ENCODE assay signal across 25 cellular contexts in genomic region chr22:39115976-39116621, GRCh38. TPM values are rescaled to one million over a fixed set of nuclear protein-coding genes. Genes with fewer than 3 reads are reported as not detected.
DNase-seq lines count a peak whose midpoint lies in the region; ATAC-seq and TF ChIP-seq lines count a peak whose summit lies in the region.
"Had no signal": no experiment of that assay in that cellular context is flagged by ENCODE, and none has a peak within 500 bp of the region (broad histone marks: within the 10 kb centered on the region; RNA-seq: fewer than 3 reads in every experiment).

No MANE protein-coding gene starts in this region.

- no peak for DNase-seq in activated CD4-positive, alpha-beta T cell treated with anti-CD3 and anti-CD28 coated beads, Interleukin-2, amount 10 ng/mL, durations not matched to agents 7 days and 5 days
- DNase-seq in activated CD4-positive, alpha-beta T cell treated with anti-CD3 and anti-CD28 coated beads for 48 hours = no peak
- DNase-seq in GM12865 (ENCODE audit: low read depth) = peak; percentile 57
- DNase-seq in activated T-helper 1 cell treated with anti-CD3 and anti-CD28 coated beads, Interleukin-12 subunit alpha, Interleukin-12 subunit beta, Interleukin-2, Interleukin-4 antibody, amounts not matched to agents 30 ng/mL and 10 ng/mL and 1 ng/mL, durations not matched to agents 14 hours and 24 hours and 36 hours (ENCODE audit: low spot score) = no peak
- DNase-seq in natural killer cell = no peak
- DNase-seq in right lobe of liver = no peak
- DNase-seq in left cardiac atrium = no peak
- DNase-seq in DMS79 treated with DMSO at 0.1 percent for 48 hours (lab: John Stamatoyannopoulos, UW) = no peak
- DNase-seq: dermis blood vessel endothelial cell, DMS79, foreskin melanocyte, H7, hypothalamus, mesenchymal stem cell, NCI-H146, NCI-H774, thyroid gland had no signal

- H3K36me3 Mint-ChIP-seq in activated CD4-positive, alpha-beta T cell treated with anti-CD3 and anti-CD28 coated beads, Interleukin-2, amount 10 ng/mL, durations not matched to agents 7 days and 5 days (ENCODE audit: low read depth) = no peaks in the 10 kb centered on the region
- H3K36me3 Mint-ChIP-seq in activated T-helper 1 cell treated with anti-CD3 and anti-CD28 coated beads, Interleukin-12 subunit alpha, Interleukin-12 subunit beta, Interleukin-2, Interleukin-4 antibody, amounts not matched to agents 30 ng/mL and 10 ng/mL and 1 ng/mL, durations not matched to agents 14 hours and 24 hours and 36 hours (ENCODE audit: low read depth) = no peaks in the 10 kb centered on the region
- no peaks in the 10 kb centered on the region for H3K36me3 Mint-ChIP-seq in natural killer cell

- no peaks in the 10 kb centered on the region for H3K4me1 ChIP-seq in right lobe of liver
- H3K4me1 ChIP-seq: breast epithelium, prostate gland, thyroid gland had no signal

- no peak overlapping the region for H3K27ac ChIP-seq in right lobe of liver
- H3K27ac ChIP-seq: BLaER1, breast epithelium, epithelial cell of prostate, prostate gland, thyroid gland had no signal

- POLR2A ChIA-PET in activated CD4-positive, alpha-beta T cell treated with anti-CD3 and anti-CD28 coated beads, Interleukin-2, amount 10 ng/mL, durations not matched to agents 7 days and 5 days (lab: Charles Lee) = interaction anchor here (0.7 kb wide), 1 partner anchor 202 kb away, joined by 3 read pairs; no protein-coding TSS in a partner anchor

- 63% methylated on average over 8 of the region's 9 CpGs for WGBS in right lobe of liver (ENCODE audit: insufficient coverage, low coverage, low lambda C conversion rate, missing lambda C conversion rate)

- ATAC-seq in natural killer cell (peak; percentile 19 to 43 (median 26)), right lobe of liver (no peak), left cardiac atrium (no peak)

- H3K27me3 ChIP-seq in right lobe of liver = no peaks in the 10 kb centered on the region
- H3K27me3 ChIP-seq: BLaER1, breast epithelium, thyroid gland had no signal

- intact Hi-C loops in activated T-helper 1 cell treated with anti-CD3 and anti-CD28 coated beads, Interleukin-12 subunit alpha, Interleukin-12 subunit beta, Interleukin-2, Interleukin-4 antibody, amounts not matched to agents 30 ng/mL and 10 ng/mL and 1 ng/mL, durations not matched to agents 14 hours and 24 hours and 36 hours (cut with micrococcal nuclease) = loop anchor here (1.0 to 2.0 kb wide), 3 partner anchors 49 to 242 kb away; partner anchors contain the start of gene APOBEC3C
- intact Hi-C loops in natural killer cell (cut with micrococcal nuclease) (loop anchor here (1.0 kb wide), 1 partner anchor 39 kb away; the partner anchor contains the start of gene APOBEC3G), right lobe of liver (cut with DNase I) (no loop called here), left cardiac atrium (cut with DNase I) (no loop called here)

- CTCF ChIA-PET in activated CD4-positive, alpha-beta T cell treated with anti-CD3 and anti-CD28 coated beads, Interleukin-2, amount 10 ng/mL, durations not matched to agents 7 days and 5 days (lab: Charles Lee) = interaction anchor here (1.5 to 2.0 kb wide), 2 partner anchors 21 to 246 kb away, joined by 4 to 6 read pairs; no protein-coding TSS in a partner anchor

- no peak overlapping the region; the same call in none of the 2 replicates for H3K4me3 ChIP-seq in GM12865 (ENCODE audit: low read depth, low read length)
- no peak overlapping the region for H3K4me3 ChIP-seq in right lobe of liver
- H3K4me3 ChIP-seq: BLaER1, breast epithelium, prostate gland, skin epidermis, thyroid gland had no signal

- peak overlapping the region; percentile 20 for H3K27ac Mint-ChIP-seq in activated CD4-positive, alpha-beta T cell treated with anti-CD3 and anti-CD28 coated beads, Interleukin-2, amount 10 ng/mL, durations not matched to agents 7 days and 5 days
- H3K27ac Mint-ChIP-seq in activated T-helper 1 cell treated with anti-CD3 and anti-CD28 coated beads, Interleukin-12 subunit alpha, Interleukin-12 subunit beta, Interleukin-2, Interleukin-4 antibody, amounts not matched to agents 30 ng/mL and 10 ng/mL and 1 ng/mL, durations not matched to agents 14 hours and 24 hours and 36 hours = peak overlapping the region; percentile 78
- peak overlapping the region; percentile 94 to 99 for H3K27ac Mint-ChIP-seq in natural killer cell

- no peak for TF ChIP-seq POLR2A in right lobe of liver (IDR thresholded peaks at IDR 0.05)

- TF ChIP-seq CTCF in GM12865 (IDR thresholded peaks at IDR 0.05; ENCODE audit: insufficient read depth, low read depth, low read length, missing control alignments) (no peak), natural killer cell (IDR thresholded peaks at IDR 0.05) (no peak), right lobe of liver (IDR thresholded peaks at IDR 0.05) (no peak)

- no peaks in the 10 kb centered on the region for H3K9me3 Mint-ChIP-seq in activated CD4-positive, alpha-beta T cell treated with anti-CD3 and anti-CD28 coated beads, Interleukin-2, amount 10 ng/mL, durations not matched to agents 7 days and 5 days
- no peaks in the 10 kb centered on the region for H3K9me3 Mint-ChIP-seq in activated T-helper 1 cell treated with anti-CD3 and anti-CD28 coated beads, Interleukin-12 subunit alpha, Interleukin-12 subunit beta, Interleukin-2, Interleukin-4 antibody, amounts not matched to agents 30 ng/mL and 10 ng/mL and 1 ng/mL, durations not matched to agents 14 hours and 24 hours and 36 hours
- H3K9me3 Mint-ChIP-seq in natural killer cell = no peaks in the 10 kb centered on the region
- H3K9me3 Mint-ChIP-seq: neural crest cell had no signal

- no peaks in the 10 kb centered on the region for H3K36me3 ChIP-seq in right lobe of liver
- H3K36me3 ChIP-seq: BLaER1, breast epithelium, prostate gland, thyroid gland had no signal

- H3K4me3 Mint-ChIP-seq in activated CD4-positive, alpha-beta T cell treated with anti-CD3 and anti-CD28 coated beads, Interleukin-2, amount 10 ng/mL, durations not matched to agents 7 days and 5 days = no peak overlapping the region
- no peak overlapping the region for H3K4me3 Mint-ChIP-seq in activated T-helper 1 cell treated with anti-CD3 and anti-CD28 coated beads, Interleukin-12 subunit alpha, Interleukin-12 subunit beta, Interleukin-2, Interleukin-4 antibody, amounts not matched to agents 30 ng/mL and 10 ng/mL and 1 ng/mL, durations not matched to agents 14 hours and 24 hours and 36 hours
- peak overlapping the region; percentile 1 for H3K4me3 Mint-ChIP-seq in natural killer cell
- H3K4me3 Mint-ChIP-seq: neural crest cell had no signal

- H3K27me3 Mint-ChIP-seq in activated CD4-positive, alpha-beta T cell treated with anti-CD3 and anti-CD28 coated beads, Interleukin-2, amount 10 ng/mL, durations not matched to agents 7 days and 5 days = peaks cover 4% of the 10 kb centered on the region
- no peaks in the 10 kb centered on the region for H3K27me3 Mint-ChIP-seq in activated T-helper 1 cell treated with anti-CD3 and anti-CD28 coated beads, Interleukin-12 subunit alpha, Interleukin-12 subunit beta, Interleukin-2, Interleukin-4 antibody, amounts not matched to agents 30 ng/mL and 10 ng/mL and 1 ng/mL, durations not matched to agents 14 hours and 24 hours and 36 hours (ENCODE audit: insufficient read depth)
- no peaks in the 10 kb centered on the region for H3K27me3 Mint-ChIP-seq in natural killer cell (ENCODE audit: low read depth in 2 of 2)

- H3K9me3 ChIP-seq in right lobe of liver = no peaks in the 10 kb centered on the region
- H3K9me3 ChIP-seq: BLaER1, breast epithelium, prostate gland, thyroid gland had no signal

- H3K4me1 Mint-ChIP-seq in activated CD4-positive, alpha-beta T cell treated with anti-CD3 and anti-CD28 coated beads, Interleukin-2, amount 10 ng/mL, durations not matched to agents 7 days and 5 days = peaks cover 45% of the 10 kb centered on the region
- H3K4me1 Mint-ChIP-seq in activated T-helper 1 cell treated with anti-CD3 and anti-CD28 coated beads, Interleukin-12 subunit alpha, Interleukin-12 subunit beta, Interleukin-2, Interleukin-4 antibody, amounts not matched to agents 30 ng/mL and 10 ng/mL and 1 ng/mL, durations not matched to agents 14 hours and 24 hours and 36 hours (ENCODE audit: low read depth) = peaks cover 52% of the 10 kb centered on the region
- peaks cover 56 to 57% of the 10 kb centered on the region in 2 donors for H3K4me1 Mint-ChIP-seq in natural killer cell

RNA-seq across cellular contexts. Expression of gene APOBEC3H, which starts 19.1 kb away (rescaled TPM):
- 10 to 100 TPM; 46.0 to 54.3 TPM for total RNA-seq in activated CD4-positive, alpha-beta T cell treated with anti-CD3 and anti-CD28 coated beads, Interleukin-2, amount 10 ng/mL, durations not matched to agents 7 days and 5 days
- 5.0 and 7.4 TPM in 2 replicates for total RNA-seq in activated T-helper 1 cell treated with anti-CD3 and anti-CD28 coated beads, Interleukin-12 subunit alpha, Interleukin-12 subunit beta, Interleukin-2, Interleukin-4 antibody, amounts not matched to agents 30 ng/mL and 10 ng/mL and 1 ng/mL, durations not matched to agents 14 hours and 24 hours and 36 hours
- total RNA-seq in natural killer cell (10 to 100 TPM; 14.1 to 17.0 (median 14.6) TPM), right lobe of liver (under 1 TPM in 1 of 6 experiments, not detected in 5; 0.31 TPM), left cardiac atrium (under 1 TPM in 1 of 2 donors, not detected in 1; 0.35 TPM)
- total RNA-seq: dermis blood vessel endothelial cell, H7, kidney epithelial cell, M059J, neural crest cell had no signal

RNA-seq across cellular contexts. Expression of gene CBX7, which starts 36.4 kb away (rescaled TPM):
- 10 to 100 TPM; 14.9 to 16.0 TPM for total RNA-seq in activated CD4-positive, alpha-beta T cell treated with anti-CD3 and anti-CD28 coated beads, Interleukin-2, amount 10 ng/mL, durations not matched to agents 7 days and 5 days
- total RNA-seq in activated T-helper 1 cell treated with anti-CD3 and anti-CD28 coated beads, Interleukin-12 subunit alpha, Interleukin-12 subunit beta, Interleukin-2, Interleukin-4 antibody, amounts not matched to agents 30 ng/mL and 10 ng/mL and 1 ng/mL, durations not matched to agents 14 hours and 24 hours and 36 hours = 12.7 and 13.8 TPM in 2 replicates
- total RNA-seq in natural killer cell = 10 to 100 TPM; 49.6 to 52.9 (median 50.0) TPM
- 10 to 100 TPM in 5 of 6 experiments, 1 to 10 TPM in 1; 8.0 to 14.5 (median 12.9) TPM for total RNA-seq in right lobe of liver
- total RNA-seq in left cardiac atrium = 10 to 100 TPM; 54.5 to 63.7 TPM

RNA-seq across cellular contexts. Expression of gene APOBEC3G, which starts 39.0 kb away (rescaled TPM):
- 10 to 100 TPM; 89.6 to 96.4 TPM for total RNA-seq in activated CD4-positive, alpha-beta T cell treated with anti-CD3 and anti-CD28 coated beads, Interleukin-2, amount 10 ng/mL, durations not matched to agents 7 days and 5 days
- 53.7 and 56.7 TPM in 2 replicates for total RNA-seq in activated T-helper 1 cell treated with anti-CD3 and anti-CD28 coated beads, Interleukin-12 subunit alpha, Interleukin-12 subunit beta, Interleukin-2, Interleukin-4 antibody, amounts not matched to agents 30 ng/mL and 10 ng/mL and 1 ng/mL, durations not matched to agents 14 hours and 24 hours and 36 hours
- total RNA-seq in natural killer cell = 100 to 1,000 TPM; 168 to 308 (median 237) TPM
- 1 to 10 TPM in 5 of 6 experiments, under 1 TPM in 1; 0.42 to 3.0 (median 2.0) TPM for total RNA-seq in right lobe of liver
- total RNA-seq in left cardiac atrium = 1 to 10 TPM; 4.6 to 6.8 TPM

Comparison
In these comparisons a context has a peak if more than half of its experiments do, and no peak if none do; other contexts are left out.
1. H3K27ac Mint-ChIP-seq: peak in every context shown above with its lines; median percentile 96 in natural killer cell; 78 in activated T-helper 1 cell treated with anti-CD3 and anti-CD28 coated beads, Interleukin-12 subunit alpha, Interleukin-12 subunit beta, Interleukin-2, Interleukin-4 antibody, amounts not matched to agents 30 ng/mL and 10 ng/mL and 1 ng/mL, durations not matched to agents 14 hours and 24 hours and 36 hours; 20 in activated CD4-positive, alpha-beta T cell treated with anti-CD3 and anti-CD28 coated beads, Interleukin-2, amount 10 ng/mL, durations not matched to agents 7 days and 5 days.
2. ATAC-seq: peak in natural killer cell (3 of 3); none in right lobe of liver (0 of 4) and left cardiac atrium (0 of 2).
3. intact Hi-C loops: an anchor here in activated T-helper 1 cell treated with anti-CD3 and anti-CD28 coated beads, Interleukin-12 subunit alpha, Interleukin-12 subunit beta, Interleukin-2, Interleukin-4 antibody, amounts not matched to agents 30 ng/mL and 10 ng/mL and 1 ng/mL, durations not matched to agents 14 hours and 24 hours and 36 hours (1.0 to 2.0 kb wide) and natural killer cell (1.0 kb wide); none called in right lobe of liver and left cardiac atrium.